ENCODE assay signal across 8 cellular contexts in the genomic region with DNA sequence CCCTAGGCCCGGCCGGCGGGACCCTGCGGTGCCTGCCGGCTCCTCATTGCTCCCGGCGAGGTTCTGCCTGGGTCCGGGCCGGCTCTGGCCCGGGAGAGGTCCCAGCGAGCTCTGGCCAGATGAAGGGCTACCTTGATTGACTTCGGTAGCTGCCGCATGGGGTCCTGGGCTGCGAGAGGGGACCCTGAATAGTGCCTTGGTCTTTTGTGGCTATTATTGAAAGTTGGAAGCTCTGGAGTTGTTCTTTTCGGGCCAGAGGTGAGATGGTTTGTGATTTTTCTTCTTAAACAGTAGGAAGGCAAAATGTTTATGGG. TPM values are rescaled to one million over a fixed set of nuclear protein-coding genes. Genes with fewer than 3 reads are reported as not detected.
A peak's percentile ranks its signal among the peaks of the same experiment; 100 is the strongest.
DNase-seq lines count a peak whose midpoint lies in the region; ATAC-seq and TF ChIP-seq lines count a peak whose summit lies in the region.

No MANE protein-coding gene starts in this region.

- H3K27me3 ChIP-seq in ovary: no peaks in the 10 kb centered on the region

- no peak for TF ChIP-seq CTCF in Calu3 (IDR thresholded peaks at IDR 0.05; ENCODE audit: unreplicated experiment)
- TF ChIP-seq CTCF in epithelial cell of proximal tubule (conservative IDR thresholded peaks at IDR 0.05; ENCODE audit: low read depth, low read length): no peak
- no peak for TF ChIP-seq CTCF in ovary (IDR thresholded peaks at IDR 0.05)

- no TSS peak for BruUV-seq in Calu3 (replicated peaks; lab: Mats Ljungman, UMichigan)

- H3K4me3 Mint-ChIP-seq in Calu3 (ENCODE audit: low read depth, unreplicated experiment): no peak overlapping the region

- no peak for ATAC-seq in GM19035 (IDR thresholded peaks at IDR 0.05; ENCODE audit: unreplicated experiment)
- ATAC-seq in activated CD4-positive, CD25-positive, alpha-beta regulatory T cell treated with anti-CD3 and anti-CD28 coated beads, Interleukin-2, amount 50 U/mL, for 24 hours: no peak

- DNase-seq in Calu3 (no peak), OCI-M1 (lab: John Stamatoyannopoulos, UW) (peak; percentile 64), epithelial cell of proximal tubule (ENCODE audit: low read depth) (no peak), ovary (no peak), activated gamma-delta T cell treated with Interleukin-2 at 50 U/mL for 16 hours (no peak)
- DNase-seq in stimulated activated CD4-positive, alpha-beta T cell treated with anti-CD3 and anti-CD28 coated beads, Interleukin-4, amount 100 ng/mL, for 1 hour: no peak

- H3K36me3 ChIP-seq in ovary: no peaks in the 10 kb centered on the region

- H3K27ac Mint-ChIP-seq in Calu3 (ENCODE audit: unreplicated experiment): peak overlapping the region; percentile 96

- WGBS in ovary, 3 donors: 0 to 1% (median 0%) methylated on average over 15 of the region's 15 CpGs

- H3K27ac ChIP-seq in ovary: peak overlapping the region; percentile 66 to 79

- H3K9me3 ChIP-seq in ovary: no peaks in the 10 kb centered on the region

- CTCF ChIA-PET in Calu3 (lab: Charles Lee): no interaction called here

- H3K4me1 Mint-ChIP-seq in Calu3 (ENCODE audit: low read depth, unreplicated experiment): no peaks in the 10 kb centered on the region

- peaks cover 6% of the 10 kb centered on the region for H3K4me1 ChIP-seq in ovary (ENCODE audit: insufficient read depth)

- no peak for TF ChIP-seq EP300 in ovary (IDR thresholded peaks at IDR 0.05)

- intact Hi-C loops in Calu3 (cut with micrococcal nuclease; ENCODE audit: unreplicated experiment): no loop called here
- intact Hi-C loops in ovary (cut with DNase I): no loop called here

- no peaks in the 10 kb centered on the region for H3K9me3 Mint-ChIP-seq in Calu3 (ENCODE audit: low read depth, unreplicated experiment)

- no peaks in the 10 kb centered on the region for H3K27me3 Mint-ChIP-seq in Calu3 (ENCODE audit: unreplicated experiment)

- no peak for TF ChIP-seq POLR2A in ovary (IDR thresholded peaks at IDR 0.05)

- H3K4me3 ChIP-seq in epithelial cell of proximal tubule (ENCODE audit: low read depth, low read length): peak overlapping the region; percentile 92
- peak overlapping the region; percentile 96 for H3K4me3 ChIP-seq in ovary

- H3K36me3 Mint-ChIP-seq in Calu3 (ENCODE audit: insufficient read depth, unreplicated experiment): peaks cover 28% of the 10 kb centered on the region

RNA-seq across cellular contexts. Expression of gene NAA35, which starts 0.6 kb away (rescaled TPM):
- total RNA-seq in Calu3 (2022): 17.9 and 22.2 TPM in 2 replicates
- 20.6 and 22.8 TPM in 2 replicates for total RNA-seq in epithelial cell of proximal tubule
- 10 to 100 TPM; 10.6 to 25.5 (median 22.7) TPM for total RNA-seq in ovary
- polyA plus RNA-seq in ovary: 10 to 100 TPM; 10.6 to 15.7 TPM
